ENCODE assay signal across 14 cellular contexts in genomic region chr3:171315101-171315500, GRCh38.
DNase-seq lines count a peak whose midpoint lies in the region; ATAC-seq, FAIRE-seq and TF ChIP-seq lines count a peak whose summit lies in the region.
"Had no signal": no experiment of that assay in that cellular context is flagged by ENCODE, and none has a peak within 500 bp of the region (broad histone marks: within the 10 kb centered on the region; RNA-seq: fewer than 3 reads in every experiment).

No MANE protein-coding gene starts in this region.

- no peaks in the 10 kb centered on the region for H4K20me1 ChIP-seq in HepG2 (ENCODE audit: insufficient read depth, low read length)

- TF ChIP-seq EP300 in HepG2 (IDR thresholded peaks at IDR 0.05; ENCODE audit: low read depth in 2 of 2, low read length in 2 of 2) (no peak), HepG2 (CRISPR knock-in tag; IDR thresholded peaks at IDR 0.05; ENCODE audit: borderline replicate concordance) (no peak)

- H3K4me3 ChIP-seq in HepG2 (replicated peaks in 1 of 3; ENCODE audit: insufficient read depth in 1 of 3, low read depth in 2 of 3, low read length in 3 of 3) (no peak overlapping the region), right lobe of liver (no peak overlapping the region), vagina (no peak overlapping the region)

- peak overlapping the region in 3 of 5 experiments; percentile 33 to 87 (median 33) for H3K27ac Mint-ChIP-seq in brain
- no peak overlapping the region for H3K27ac Mint-ChIP-seq in activated CD4-positive, alpha-beta memory T cell treated with anti-CD3 and anti-CD28 coated beads for 36 hours

- WGBS in HepG2 (ENCODE audit: low lambda C conversion rate) = 7% methylated on average over 2 of the region's 2 CpGs
- WGBS in right lobe of liver (ENCODE audit: insufficient coverage, low coverage, low lambda C conversion rate, missing lambda C conversion rate) = 47% methylated on average over 2 of the region's 2 CpGs

- DNase-seq in HepG2 (ENCODE audit: low spot score) (no peak), right lobe of liver (no peak), kidney tubule cell (ENCODE audit: low spot score) (peak; percentile 98), renal cortical epithelial cell (ENCODE audit: low read depth) (peak; percentile 100), vagina (ENCODE audit: extremely low spot score in 2 of 2) (no peak), NCI-H2171 treated with DMSO at 0.1 percent for 48 hours (lab: John Stamatoyannopoulos, UW) (no peak)
- DNase-seq in activated CD4-positive, alpha-beta memory T cell treated with anti-CD3 and anti-CD28 coated beads for 36 hours = no peak
- DNase-seq: GOT3, KG1, NCI-H1092, NCI-H226, NCI-H526 treated with DMSO at 0.1 percent for 48 hours had no signal

- no peaks in the 10 kb centered on the region for H3K36me3 Mint-ChIP-seq in brain
- H3K36me3 Mint-ChIP-seq in activated CD4-positive, alpha-beta memory T cell treated with anti-CD3 and anti-CD28 coated beads for 36 hours = no peaks in the 10 kb centered on the region

- no peak for FAIRE-seq in HepG2 (lab: Jason Lieb, UNC)
- FAIRE-seq: A204.1 had no signal

- no peaks in the 10 kb centered on the region for H3K36me3 ChIP-seq in HepG2 (replicated peaks in 1 of 2; ENCODE audit: control insufficient read depth in 1 of 2, insufficient read depth in 2 of 2, low read length in 2 of 2)
- no peaks in the 10 kb centered on the region for H3K36me3 ChIP-seq in right lobe of liver
- no peaks in the 10 kb centered on the region for H3K36me3 ChIP-seq in vagina

- no peaks in the 10 kb centered on the region for H3K79me2 ChIP-seq in HepG2 (ENCODE audit: insufficient read depth, low read length)

- in situ Hi-C loops in HepG2 (cut with HindIII; ENCODE audit: extremely low pct_ligation_motif_present, low pct_unique_long_range_greater_than_20kb) = no loop called here

- H3K9me3 Mint-ChIP-seq in brain = no peaks in the 10 kb centered on the region
- no peaks in the 10 kb centered on the region for H3K9me3 Mint-ChIP-seq in activated CD4-positive, alpha-beta memory T cell treated with anti-CD3 and anti-CD28 coated beads for 36 hours

- no peak overlapping the region for H3K9ac ChIP-seq in HepG2 (ENCODE audit: insufficient read depth, low read depth, low read length)

- peaks cover 84% of the 10 kb centered on the region for H3K4me1 Mint-ChIP-seq in brain
- H3K4me1 Mint-ChIP-seq in activated CD4-positive, alpha-beta memory T cell treated with anti-CD3 and anti-CD28 coated beads for 36 hours (ENCODE audit: low read depth) = peaks cover 39% of the 10 kb centered on the region

- H3K9me3 ChIP-seq in HepG2 (ENCODE audit: low read length) (no peaks in the 10 kb centered on the region), right lobe of liver (no peaks in the 10 kb centered on the region), vagina (no peaks in the 10 kb centered on the region)

- H3K4me2 ChIP-seq in HepG2 (ENCODE audit: low read depth, low read length) = no peak overlapping the region

- TF ChIP-seq RAD21 in HepG2 (CRISPR knock-in tag; IDR thresholded peaks at IDR 0.05) = no peak

- TF ChIP-seq POLR2A in HepG2 (IDR thresholded peaks at IDR 0.05; ENCODE audit: insufficient read depth in 1 of 2, low read depth in 2 of 2, low read length in 2 of 2) (no peak), right lobe of liver (IDR thresholded peaks at IDR 0.05) (no peak), vagina (IDR thresholded peaks at IDR 0.05) (no peak)

- no peaks in the 10 kb centered on the region for H3K27me3 ChIP-seq in HepG2 (ENCODE audit: control insufficient read depth in 1 of 2, insufficient read depth in 2 of 2, low read length in 2 of 2)
- H3K27me3 ChIP-seq in right lobe of liver = no peaks in the 10 kb centered on the region
- H3K27me3 ChIP-seq in vagina = no peaks in the 10 kb centered on the region

- no peaks in the 10 kb centered on the region for H3K27me3 Mint-ChIP-seq in brain
- no peaks in the 10 kb centered on the region for H3K27me3 Mint-ChIP-seq in activated CD4-positive, alpha-beta memory T cell treated with anti-CD3 and anti-CD28 coated beads for 36 hours

- ATAC-seq in HepG2 = no peak
- no peak for ATAC-seq in right lobe of liver

- POLR2A ChIA-PET in HepG2 (lab: Yijun Ruan, JAX) = no interaction called here
- POLR2A ChIA-PET in activated CD4-positive, alpha-beta memory T cell treated with anti-CD3 and anti-CD28 coated beads for 36 hours (lab: Charles Lee) = no interaction called here

- H3K27ac ChIP-seq in HepG2 (ENCODE audit: extremely low read length, insufficient read depth, low read length) (no peak overlapping the region), right lobe of liver (no peak overlapping the region), vagina (no peak overlapping the region)

- no peak overlapping the region for H2AFZ ChIP-seq in HepG2 (ENCODE audit: low read length)

- BruUV-seq in HepG2 (replicated peaks; lab: Mats Ljungman, UMichigan) = no TSS peak

- CTCF ChIA-PET in HepG2 (lab: Yijun Ruan, JAX; ENCODE audit: low intra/inter-chr PET ratio, low total read pairs) = no interaction called here
- CTCF ChIA-PET in activated CD4-positive, alpha-beta memory T cell treated with anti-CD3 and anti-CD28 coated beads for 36 hours (lab: Charles Lee) = no interaction called here

- intact Hi-C loops in HepG2 (cut with micrococcal nuclease; ENCODE audit: unreplicated experiment) (no loop called here), right lobe of liver (cut with DNase I) (no loop called here), vagina (cut with DNase I) (no loop called here)
- intact Hi-C loops in activated CD4-positive, alpha-beta memory T cell treated with anti-CD3 and anti-CD28 coated beads for 36 hours (cut with micrococcal nuclease) = no loop called here

- no peak for TF ChIP-seq CTCF in HepG2 (CRISPR knock-in tag; IDR thresholded peaks at IDR 0.05)
- TF ChIP-seq CTCF in right lobe of liver (IDR thresholded peaks at IDR 0.05) = no peak
- no peak for TF ChIP-seq CTCF in brain (conservative IDR thresholded peaks at IDR 0.05)
- TF ChIP-seq CTCF in vagina (IDR thresholded peaks at IDR 0.05) = no peak

- no peak overlapping the region for H3K4me3 Mint-ChIP-seq in brain
- H3K4me3 Mint-ChIP-seq in activated CD4-positive, alpha-beta memory T cell treated with anti-CD3 and anti-CD28 coated beads for 36 hours = no peak overlapping the region

- no peaks in the 10 kb centered on the region for H3K4me1 ChIP-seq in HepG2 (ENCODE audit: insufficient read depth, low read length)
- no peaks in the 10 kb centered on the region for H3K4me1 ChIP-seq in right lobe of liver
- H3K4me1 ChIP-seq in vagina = no peaks in the 10 kb centered on the region

TF ChIP-seq in HepG2, 621 proteins besides CTCF, POLR2A, EP300 and RAD21:
- TF ChIP-seq CREB1 (IDR thresholded peaks at IDR 0.05) = peak; percentile 58
- no peak for TF ChIP-seq CREB1 (CRISPR knock-in tag; IDR thresholded peaks at IDR 0.05)
- no peak for TF ChIP-seq ZFP36L1 (CRISPR knock-in tag; IDR thresholded peaks at IDR 0.05)

Comparison
In these comparisons a context has a peak if more than half of its experiments do, and no peak if none do; other contexts are left out.
1. DNase-seq: peak in kidney tubule cell (single experiment) and renal cortical epithelial cell (single experiment); none in HepG2 (single experiment), right lobe of liver (0 of 3), vagina (0 of 2), activated CD4-positive, alpha-beta memory T cell treated with anti-CD3 and anti-CD28 coated beads for 36 hours (single experiment) and NCI-H2171 treated with DMSO at 0.1 percent for 48 hours (single experiment).